10 cellular contexts compared by ENCODE assay signal in genomic region chr21:32414579-32415358, GRCh38. TPM values are rescaled to one million over a fixed set of nuclear protein-coding genes. Genes with fewer than 3 reads are reported as not detected.
DNase-seq lines count a peak whose midpoint lies in the region; ATAC-seq and TF ChIP-seq lines count a peak whose summit lies in the region.
"Had no signal": no experiment of that assay in that cellular context is flagged by ENCODE, and none has a peak within 500 bp of the region (broad histone marks: within the 10 kb centered on the region; RNA-seq: fewer than 3 reads in every experiment).

No MANE protein-coding gene starts in this region.

- H3K27ac Mint-ChIP-seq in activated T-cell treated with anti-CD3 and anti-CD28 coated beads, Interleukin-2, amount 50 U/mL, for 24 hours = peak overlapping the region; percentile 5
- no peak overlapping the region for H3K27ac Mint-ChIP-seq in activated naive CD8-positive, alpha-beta T cell treated with anti-CD3 and anti-CD28 coated beads, Interleukin-2, amount 50 U/mL, for 24 hours
- no peak overlapping the region for H3K27ac Mint-ChIP-seq in type B pancreatic cell
- H3K27ac Mint-ChIP-seq: activated B cell treated with CpG ODN at 0.5 μM for 24 hours had no signal

- H3K9me3 Mint-ChIP-seq in activated T-cell treated with anti-CD3 and anti-CD28 coated beads, Interleukin-2, amount 50 U/mL, for 24 hours = no peaks in the 10 kb centered on the region
- H3K9me3 Mint-ChIP-seq in activated naive CD8-positive, alpha-beta T cell treated with anti-CD3 and anti-CD28 coated beads, Interleukin-2, amount 50 U/mL, for 24 hours = no peaks in the 10 kb centered on the region
- H3K9me3 Mint-ChIP-seq in type B pancreatic cell = no peaks in the 10 kb centered on the region
- H3K9me3 Mint-ChIP-seq: activated B cell treated with CpG ODN at 0.5 μM for 24 hours had no signal

- TF ChIP-seq CTCF in type B pancreatic cell (conservative IDR thresholded peaks at IDR 0.05) = peak; percentile 27
- no peak for TF ChIP-seq CTCF in GM13977 (IDR thresholded peaks at IDR 0.05; ENCODE audit: extremely low read depth, insufficient read depth, missing control alignments)

- H3K4me3 Mint-ChIP-seq in activated T-cell treated with anti-CD3 and anti-CD28 coated beads, Interleukin-2, amount 50 U/mL, for 24 hours = peak overlapping the region; percentile 92
- peak overlapping the region; percentile 6 for H3K4me3 Mint-ChIP-seq in activated naive CD8-positive, alpha-beta T cell treated with anti-CD3 and anti-CD28 coated beads, Interleukin-2, amount 50 U/mL, for 24 hours
- peak overlapping the region; percentile 36 for H3K4me3 Mint-ChIP-seq in type B pancreatic cell
- H3K4me3 Mint-ChIP-seq: activated B cell treated with CpG ODN at 0.5 μM for 24 hours had no signal

- ATAC-seq in activated naive CD8-positive, alpha-beta T cell treated with anti-CD3 and anti-CD28 coated beads, Interleukin-2, amount 50 U/mL, for 24 hours = no peak
- ATAC-seq in GM21526 (IDR thresholded peaks at IDR 0.05; ENCODE audit: low FRiP score, unreplicated experiment) = no peak

- H3K4me1 Mint-ChIP-seq in activated T-cell treated with anti-CD3 and anti-CD28 coated beads, Interleukin-2, amount 50 U/mL, for 24 hours (ENCODE audit: low read depth) = peaks cover 42% of the 10 kb centered on the region
- peaks cover 44% of the 10 kb centered on the region for H3K4me1 Mint-ChIP-seq in activated naive CD8-positive, alpha-beta T cell treated with anti-CD3 and anti-CD28 coated beads, Interleukin-2, amount 50 U/mL, for 24 hours
- peaks cover 4% of the 10 kb centered on the region for H3K4me1 Mint-ChIP-seq in type B pancreatic cell (ENCODE audit: unreplicated experiment)

- peaks cover 55% of the 10 kb centered on the region for H3K36me3 Mint-ChIP-seq in activated T-cell treated with anti-CD3 and anti-CD28 coated beads, Interleukin-2, amount 50 U/mL, for 24 hours (ENCODE audit: low read depth)
- H3K36me3 Mint-ChIP-seq in activated naive CD8-positive, alpha-beta T cell treated with anti-CD3 and anti-CD28 coated beads, Interleukin-2, amount 50 U/mL, for 24 hours (ENCODE audit: low read depth) = peaks cover 2% of the 10 kb centered on the region
- H3K36me3 Mint-ChIP-seq in type B pancreatic cell = no peaks in the 10 kb centered on the region

- no peaks in the 10 kb centered on the region for H3K27me3 Mint-ChIP-seq in activated T-cell treated with anti-CD3 and anti-CD28 coated beads, Interleukin-2, amount 50 U/mL, for 24 hours
- no peaks in the 10 kb centered on the region for H3K27me3 Mint-ChIP-seq in activated naive CD8-positive, alpha-beta T cell treated with anti-CD3 and anti-CD28 coated beads, Interleukin-2, amount 50 U/mL, for 24 hours
- H3K27me3 Mint-ChIP-seq in type B pancreatic cell = peaks cover 68% of the 10 kb centered on the region

- no peak for DNase-seq in activated T-cell treated with anti-CD3 and anti-CD28 coated beads, Interleukin-2, amount 50 U/mL, for 24 hours
- DNase-seq in activated T-cell treated with anti-CD3 and anti-CD28 coated beads for 4 hours = no peak
- no peak for DNase-seq in activated naive CD8-positive, alpha-beta T cell treated with anti-CD3 and anti-CD28 coated beads, Interleukin-2, amount 50 U/mL, for 24 hours
- peak; percentile 62 for DNase-seq in iris pigment epithelial cell (ENCODE audit: low read depth)
- no peak for DNase-seq in type B pancreatic cell (ENCODE audit: extremely low spot score, unreplicated experiment)
- no peak for DNase-seq in stimulated activated naive CD4-positive, alpha-beta T cell (lab: John Stamatoyannopoulos, UW)
- no peak for DNase-seq in GM13977 (ENCODE audit: low spot score)
- DNase-seq: activated B cell treated with CpG ODN at 0.5 μM for 24 hours, DMS79 treated with DMSO at 0.1 percent for 48 hours had no signal

- in situ Hi-C loops in GM13977 (cut with MboI; ENCODE audit: low pct_unique_long_range_greater_than_20kb, low sequenced_read_pairs, unreplicated experiment) = loop anchor here (25.0 kb wide), 1 partner anchor 173 kb away; the partner anchor contains the start of gene TCP10L

RNA-seq across cellular contexts. Expression of gene EVA1C, which starts 2.3 kb away (rescaled TPM):
- 0.63 and 1.2 TPM in 2 replicates for total RNA-seq in type B pancreatic cell (ENCODE audit: low replicate concordance)

RNA-seq across cellular contexts. Expression of gene URB1, which starts 22.0 kb away (rescaled TPM):
- total RNA-seq in type B pancreatic cell (ENCODE audit: low replicate concordance) = 18.5 and 19.9 TPM in 2 replicates

Comparison
In these comparisons a context has a peak if more than half of its experiments do, and no peak if none do; other contexts are left out.
1. H3K4me3 Mint-ChIP-seq: peak in every context shown above with its lines; median percentile 92 in activated T-cell treated with anti-CD3 and anti-CD28 coated beads, Interleukin-2, amount 50 U/mL, for 24 hours; 36 in type B pancreatic cell; 6 in activated naive CD8-positive, alpha-beta T cell treated with anti-CD3 and anti-CD28 coated beads, Interleukin-2, amount 50 U/mL, for 24 hours.